In the genomic region with DNA sequence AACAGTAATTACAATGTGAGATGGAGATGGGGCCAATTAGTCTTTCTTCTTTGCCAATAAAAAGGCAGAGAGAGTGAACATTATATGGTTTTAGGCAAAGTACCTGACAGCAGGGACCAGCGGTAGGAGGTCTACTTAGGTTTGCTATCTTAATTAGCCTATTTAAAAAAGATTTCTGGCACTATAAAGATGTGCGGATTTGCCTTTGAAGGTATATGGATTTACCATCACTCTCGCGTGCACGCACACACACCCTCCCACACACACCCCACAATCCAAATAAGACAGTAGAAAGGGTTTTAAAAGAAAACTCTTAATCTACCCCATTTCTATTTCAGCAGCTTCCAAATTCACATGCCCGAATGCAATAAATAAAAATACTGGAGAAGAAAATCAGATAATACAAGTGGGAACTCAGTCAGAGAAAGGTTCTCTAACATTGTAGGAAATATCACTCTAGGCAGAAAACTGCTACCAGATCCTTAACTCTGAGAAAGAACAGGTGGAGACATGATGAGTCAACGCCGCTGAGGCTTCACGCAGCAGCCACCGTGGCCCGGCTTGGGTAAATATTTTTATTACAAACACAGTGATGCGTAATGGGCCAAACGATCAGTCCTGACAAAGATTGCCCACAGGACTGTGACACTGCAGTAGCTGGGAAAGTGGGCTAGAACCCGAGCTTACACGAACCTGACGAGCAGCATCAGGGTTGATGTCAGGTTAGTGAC, we compare ENCODE assay signal across 1 cellular context.
TF ChIP-seq lines count a peak whose summit lies in the region.

No MANE protein-coding gene starts in this region.

TF ChIP-seq in HepG2, 621 proteins besides CTCF, POLR2A, EP300 and RAD21 (continued from another document and continues in another):
- TF ChIP-seq, protein P1, sequence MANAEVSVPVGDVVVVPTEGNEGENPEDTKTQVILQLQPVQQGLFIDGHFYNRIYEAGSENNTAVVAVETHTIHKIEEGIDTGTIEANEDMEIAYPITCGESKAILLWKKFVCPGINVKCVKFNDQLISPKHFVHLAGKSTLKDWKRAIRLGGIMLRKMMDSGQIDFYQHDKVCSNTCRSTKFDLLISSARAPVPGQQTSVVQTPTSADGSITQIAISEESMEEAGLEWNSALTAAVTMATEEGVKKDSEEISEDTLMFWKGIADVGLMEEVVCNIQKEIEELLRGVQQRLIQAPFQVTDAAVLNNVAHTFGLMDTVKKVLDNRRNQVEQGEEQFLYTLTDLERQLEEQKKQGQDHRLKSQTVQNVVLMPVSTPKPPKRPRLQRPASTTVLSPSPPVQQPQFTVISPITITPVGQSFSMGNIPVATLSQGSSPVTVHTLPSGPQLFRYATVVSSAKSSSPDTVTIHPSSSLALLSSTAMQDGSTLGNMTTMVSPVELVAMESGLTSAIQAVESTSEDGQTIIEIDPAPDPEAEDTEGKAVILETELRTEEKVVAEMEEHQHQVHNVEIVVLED (CRISPR knock-in tag; IDR thresholded peaks at IDR 0.05; ENCODE audit: borderline replicate concordance), result no peak
- TF ChIP-seq, protein P2, sequence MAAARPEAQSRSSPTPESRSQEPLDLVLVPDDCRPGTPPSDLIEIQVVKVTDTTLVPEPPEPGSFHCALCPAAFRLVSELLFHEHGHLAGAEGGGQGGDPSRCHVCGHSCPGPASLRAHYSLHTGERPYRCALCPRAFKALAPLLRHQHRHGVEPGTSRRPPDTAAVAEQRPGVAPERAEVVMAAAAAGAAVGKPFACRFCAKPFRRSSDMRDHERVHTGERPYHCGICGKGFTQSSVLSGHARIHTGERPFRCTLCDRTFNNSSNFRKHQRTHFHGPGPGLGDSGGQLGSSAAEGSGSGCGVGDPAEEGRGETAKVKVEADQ (CRISPR knock-in tag; IDR thresholded peaks at IDR 0.05; ENCODE audit: borderline replicate concordance), result no peak
- TF ChIP-seq GLMP (CRISPR knock-in tag; IDR thresholded peaks at IDR 0.05; ENCODE audit: borderline replicate concordance) (no peak), SRF (IDR thresholded peaks at IDR 0.05; ENCODE audit: low read depth, low read length) (no peak), DR1 (CRISPR knock-in tag; IDR thresholded peaks at IDR 0.05) (no peak), KMT2B (CRISPR knock-in tag; IDR thresholded peaks at IDR 0.05) (0 out of 2 replicates have a peak, but pooled peaks have one; percentile 17), ZNF138 (CRISPR knock-in tag; IDR thresholded peaks at IDR 0.05; ENCODE audit: low read depth) (no peak), HIVEP1 (CRISPR knock-in tag; IDR thresholded peaks at IDR 0.05) (no peak), NBN (conservative IDR thresholded peaks at IDR 0.05) (no peak), ZMYM4 (CRISPR knock-in tag; IDR thresholded peaks at IDR 0.05) (no peak), ZNF333 (CRISPR knock-in tag; IDR thresholded peaks at IDR 0.05; ENCODE audit: borderline replicate concordance) (no peak), TARDBP (CRISPR knock-in tag; IDR thresholded peaks at IDR 0.05) (peak; percentile 32; the same call in 1 of the 2 replicates), ZFP90 (CRISPR knock-in tag; IDR thresholded peaks at IDR 0.05; ENCODE audit: borderline replicate concordance) (no peak), IRX3 (CRISPR knock-in tag; IDR thresholded peaks at IDR 0.05; ENCODE audit: borderline replicate concordance, low read depth) (no peak), ZNF501 (CRISPR knock-in tag; IDR thresholded peaks at IDR 0.05) (peak; percentile 58; the same call in 1 of the 2 replicates), ZNF883 (CRISPR knock-in tag; IDR thresholded peaks at IDR 0.05; ENCODE audit: not compliant biosample characterization) (no peak), BORCS8-MEF2B (CRISPR knock-in tag; IDR thresholded peaks at IDR 0.05) (no peak), AGO2 (optimal IDR thresholded peaks at IDR 0.05; ENCODE audit: low read depth, low read length) (no peak), ZSCAN25 (CRISPR knock-in tag; IDR thresholded peaks at IDR 0.05) (no peak), YEATS4 (CRISPR knock-in tag; IDR thresholded peaks at IDR 0.05; ENCODE audit: borderline replicate concordance) (no peak), HDAC2 (CRISPR knock-in tag; IDR thresholded peaks at IDR 0.05) (peak; percentile 81), MYC (CRISPR knock-in tag; IDR thresholded peaks at IDR 0.05; ENCODE audit: borderline replicate concordance) (no peak), NFE2 (CRISPR knock-in tag; IDR thresholded peaks at IDR 0.05) (no peak), ZNF605 (CRISPR knock-in tag; IDR thresholded peaks at IDR 0.05) (peak; percentile 15; the same call in 1 of the 2 replicates), DPF2 (CRISPR knock-in tag; IDR thresholded peaks at IDR 0.05; ENCODE audit: borderline replicate concordance, low read depth) (no peak), SAFB2 (CRISPR knock-in tag; IDR thresholded peaks at IDR 0.05; ENCODE audit: borderline replicate concordance, low read depth) (no peak), ZMAT3 (CRISPR knock-in tag; conservative IDR thresholded peaks at IDR 0.05) (no peak), ZBTB21 (CRISPR knock-in tag; IDR thresholded peaks at IDR 0.05) (peak; percentile 84), ZNF441 (CRISPR knock-in tag; IDR thresholded peaks at IDR 0.05; ENCODE audit: borderline replicate concordance) (no peak), TBX3 (IDR thresholded peaks at IDR 0.05; ENCODE audit: borderline replicate concordance) (no peak), ZSCAN31 (CRISPR knock-in tag; IDR thresholded peaks at IDR 0.05; ENCODE audit: low read depth) (no peak), ZNF335 (CRISPR knock-in tag; IDR thresholded peaks at IDR 0.05) (no peak), ZNF124 (CRISPR knock-in tag; IDR thresholded peaks at IDR 0.05) (no peak), MBNL3 (CRISPR knock-in tag; conservative IDR thresholded peaks at IDR 0.05) (no peak), JUN (CRISPR knock-in tag; IDR thresholded peaks at IDR 0.05) (no peak), ZNF510 (CRISPR knock-in tag; IDR thresholded peaks at IDR 0.05; ENCODE audit: low read depth) (no peak), YY1 (IDR thresholded peaks at IDR 0.05; ENCODE audit: insufficient read depth, insufficient replicate concordance, low read depth, low read length) (no peak), ZNF674 (CRISPR knock-in tag; IDR thresholded peaks at IDR 0.05; ENCODE audit: low read depth) (no peak), U2AF1 (optimal IDR thresholded peaks at IDR 0.05; ENCODE audit: low read depth, low read length) (no peak), DMAP1 (CRISPR knock-in tag; IDR thresholded peaks at IDR 0.05) (no peak), ZNF644 (CRISPR knock-in tag; IDR thresholded peaks at IDR 0.05; ENCODE audit: low read depth) (peak; percentile 63; the same call in 1 of the 2 replicates), ZBTB42 (CRISPR knock-in tag; IDR thresholded peaks at IDR 0.05) (no peak), ZNF296 (CRISPR knock-in tag; conservative IDR thresholded peaks at IDR 0.05) (no peak), ZNF772 (CRISPR knock-in tag; IDR thresholded peaks at IDR 0.05) (0 out of 2 replicates have a peak, but pooled peaks have one; percentile 42), SNRNP70 (IDR thresholded peaks at IDR 0.05; ENCODE audit: low read depth, low read length) (no peak), POLR2AphosphoS5 (IDR thresholded peaks at IDR 0.05; ENCODE audit: low read depth, low read length) (no peak), ADNP (CRISPR knock-in tag; IDR thresholded peaks at IDR 0.05) (no peak), GFI1 (CRISPR knock-in tag; IDR thresholded peaks at IDR 0.05; ENCODE audit: borderline replicate concordance) (no peak), KLF15 (CRISPR knock-in tag; IDR thresholded peaks at IDR 0.05; ENCODE audit: borderline replicate concordance) (no peak), PRMT3 (CRISPR knock-in tag; IDR thresholded peaks at IDR 0.05; ENCODE audit: borderline replicate concordance, low read depth) (no peak), NFYB (CRISPR knock-in tag; IDR thresholded peaks at IDR 0.05) (no peak), CBX2 (IDR thresholded peaks at IDR 0.05; ENCODE audit: low read depth, low read length) (0 out of 2 replicates have a peak, but pooled peaks have one; percentile 43), CBX2 (CRISPR knock-in tag; IDR thresholded peaks at IDR 0.05; ENCODE audit: low read depth) (no peak), ZNF576 (CRISPR knock-in tag; IDR thresholded peaks at IDR 0.05) (no peak), ZNF17 (CRISPR knock-in tag; IDR thresholded peaks at IDR 0.05) (no peak), ZNF7 (CRISPR knock-in tag; IDR thresholded peaks at IDR 0.05) (no peak), MLLT10 (CRISPR knock-in tag; IDR thresholded peaks at IDR 0.05) (no peak), ETV5 (CRISPR knock-in tag; IDR thresholded peaks at IDR 0.05; ENCODE audit: borderline replicate concordance) (peak; percentile 37; the same call in 1 of the 2 replicates)
- TF ChIP-seq, protein P3, sequence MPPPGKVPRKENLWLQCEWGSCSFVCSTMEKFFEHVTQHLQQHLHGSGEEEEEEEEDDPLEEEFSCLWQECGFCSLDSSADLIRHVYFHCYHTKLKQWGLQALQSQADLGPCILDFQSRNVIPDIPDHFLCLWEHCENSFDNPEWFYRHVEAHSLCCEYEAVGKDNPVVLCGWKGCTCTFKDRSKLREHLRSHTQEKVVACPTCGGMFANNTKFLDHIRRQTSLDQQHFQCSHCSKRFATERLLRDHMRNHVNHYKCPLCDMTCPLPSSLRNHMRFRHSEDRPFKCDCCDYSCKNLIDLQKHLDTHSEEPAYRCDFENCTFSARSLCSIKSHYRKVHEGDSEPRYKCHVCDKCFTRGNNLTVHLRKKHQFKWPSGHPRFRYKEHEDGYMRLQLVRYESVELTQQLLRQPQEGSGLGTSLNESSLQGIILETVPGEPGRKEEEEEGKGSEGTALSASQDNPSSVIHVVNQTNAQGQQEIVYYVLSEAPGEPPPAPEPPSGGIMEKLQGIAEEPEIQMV (CRISPR knock-in tag; IDR thresholded peaks at IDR 0.05; ENCODE audit: low read depth), result no peak
- TF ChIP-seq, protein P4, sequence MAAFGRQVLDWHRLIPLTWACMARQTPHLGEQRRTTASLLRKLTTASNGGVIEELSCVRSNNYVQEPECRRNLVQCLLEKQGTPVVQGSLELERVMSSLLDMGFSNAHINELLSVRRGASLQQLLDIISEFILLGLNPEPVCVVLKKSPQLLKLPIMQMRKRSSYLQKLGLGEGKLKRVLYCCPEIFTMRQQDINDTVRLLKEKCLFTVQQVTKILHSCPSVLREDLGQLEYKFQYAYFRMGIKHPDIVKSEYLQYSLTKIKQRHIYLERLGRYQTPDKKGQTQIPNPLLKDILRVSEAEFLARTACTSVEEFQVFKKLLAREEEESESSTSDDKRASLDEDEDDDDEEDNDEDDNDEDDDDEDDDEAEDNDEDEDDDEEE (CRISPR knock-in tag; IDR thresholded peaks at IDR 0.05), result no peak
- TF ChIP-seq, protein P5, sequence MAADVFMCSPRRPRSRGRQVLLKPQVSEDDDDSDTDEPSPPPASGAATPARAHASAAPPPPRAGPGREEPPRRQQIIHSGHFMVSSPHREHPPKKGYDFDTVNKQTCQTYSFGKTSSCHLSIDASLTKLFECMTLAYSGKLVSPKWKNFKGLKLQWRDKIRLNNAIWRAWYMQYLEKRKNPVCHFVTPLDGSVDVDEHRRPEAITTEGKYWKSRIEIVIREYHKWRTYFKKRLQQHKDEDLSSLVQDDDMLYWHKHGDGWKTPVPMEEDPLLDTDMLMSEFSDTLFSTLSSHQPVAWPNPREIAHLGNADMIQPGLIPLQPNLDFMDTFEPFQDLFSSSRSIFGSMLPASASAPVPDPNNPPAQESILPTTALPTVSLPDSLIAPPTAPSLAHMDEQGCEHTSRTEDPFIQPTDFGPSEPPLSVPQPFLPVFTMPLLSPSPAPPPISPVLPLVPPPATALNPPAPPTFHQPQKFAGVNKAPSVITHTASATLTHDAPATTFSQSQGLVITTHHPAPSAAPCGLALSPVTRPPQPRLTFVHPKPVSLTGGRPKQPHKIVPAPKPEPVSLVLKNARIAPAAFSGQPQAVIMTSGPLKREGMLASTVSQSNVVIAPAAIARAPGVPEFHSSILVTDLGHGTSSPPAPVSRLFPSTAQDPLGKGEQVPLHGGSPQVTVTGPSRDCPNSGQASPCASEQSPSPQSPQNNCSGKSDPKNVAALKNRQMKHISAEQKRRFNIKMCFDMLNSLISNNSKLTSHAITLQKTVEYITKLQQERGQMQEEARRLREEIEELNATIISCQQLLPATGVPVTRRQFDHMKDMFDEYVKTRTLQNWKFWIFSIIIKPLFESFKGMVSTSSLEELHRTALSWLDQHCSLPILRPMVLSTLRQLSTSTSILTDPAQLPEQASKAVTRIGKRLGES (CRISPR knock-in tag; IDR thresholded peaks at IDR 0.05; ENCODE audit: borderline replicate concordance), result no peak
- TF ChIP-seq, protein P6, sequence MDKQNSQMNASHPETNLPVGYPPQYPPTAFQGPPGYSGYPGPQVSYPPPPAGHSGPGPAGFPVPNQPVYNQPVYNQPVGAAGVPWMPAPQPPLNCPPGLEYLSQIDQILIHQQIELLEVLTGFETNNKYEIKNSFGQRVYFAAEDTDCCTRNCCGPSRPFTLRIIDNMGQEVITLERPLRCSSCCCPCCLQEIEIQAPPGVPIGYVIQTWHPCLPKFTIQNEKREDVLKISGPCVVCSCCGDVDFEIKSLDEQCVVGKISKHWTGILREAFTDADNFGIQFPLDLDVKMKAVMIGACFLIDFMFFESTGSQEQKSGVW (CRISPR knock-in tag; IDR thresholded peaks at IDR 0.05; ENCODE audit: borderline replicate concordance), result no peak
- TF ChIP-seq, protein P7, sequence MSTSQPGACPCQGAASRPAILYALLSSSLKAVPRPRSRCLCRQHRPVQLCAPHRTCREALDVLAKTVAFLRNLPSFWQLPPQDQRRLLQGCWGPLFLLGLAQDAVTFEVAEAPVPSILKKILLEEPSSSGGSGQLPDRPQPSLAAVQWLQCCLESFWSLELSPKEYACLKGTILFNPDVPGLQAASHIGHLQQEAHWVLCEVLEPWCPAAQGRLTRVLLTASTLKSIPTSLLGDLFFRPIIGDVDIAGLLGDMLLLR (CRISPR knock-in tag; IDR thresholded peaks at IDR 0.05), result no peak
- TF ChIP-seq, protein P8, sequence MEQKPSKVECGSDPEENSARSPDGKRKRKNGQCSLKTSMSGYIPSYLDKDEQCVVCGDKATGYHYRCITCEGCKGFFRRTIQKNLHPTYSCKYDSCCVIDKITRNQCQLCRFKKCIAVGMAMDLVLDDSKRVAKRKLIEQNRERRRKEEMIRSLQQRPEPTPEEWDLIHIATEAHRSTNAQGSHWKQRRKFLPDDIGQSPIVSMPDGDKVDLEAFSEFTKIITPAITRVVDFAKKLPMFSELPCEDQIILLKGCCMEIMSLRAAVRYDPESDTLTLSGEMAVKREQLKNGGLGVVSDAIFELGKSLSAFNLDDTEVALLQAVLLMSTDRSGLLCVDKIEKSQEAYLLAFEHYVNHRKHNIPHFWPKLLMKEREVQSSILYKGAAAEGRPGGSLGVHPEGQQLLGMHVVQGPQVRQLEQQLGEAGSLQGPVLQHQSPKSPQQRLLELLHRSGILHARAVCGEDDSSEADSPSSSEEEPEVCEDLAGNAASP (CRISPR knock-in tag; IDR thresholded peaks at IDR 0.05; ENCODE audit: borderline replicate concordance), result peak; percentile 42; the same call in 1 of the 2 replicates
